In genomic region chrX:41922694-41923171, GRCh38 we compare ENCODE assay signal across 8 cellular contexts. TPM values are rescaled to one million over a fixed set of nuclear protein-coding genes. Genes with fewer than 3 reads are reported as not detected.
DNase-seq lines count a peak whose midpoint lies in the region; ATAC-seq lines count a peak whose summit lies in the region.

No MANE protein-coding gene starts in this region.

- intact Hi-C loops in left colon (cut with DNase I, micrococcal nuclease), result no loop called here

- in situ Hi-C loops in SK-MEL-5 (cut with HindIII; ENCODE audit: low pct_unique_long_range_greater_than_20kb, low sequenced_read_pairs), result no loop called here

- peak; percentile 7 for DNase-seq in activated T-cell treated with anti-CD3 and anti-CD28 coated beads for 1 hour (ENCODE audit: low read depth)
- no peak for DNase-seq in activated T-cell treated with anti-CD3 and anti-CD28 coated beads for 4 hours
- DNase-seq in SK-MEL-5 (ENCODE audit: low read depth, low spot score), result peak; percentile 6
- peak in 33 of 61 donors; percentile 0 to 61 (median 7) for DNase-seq in caudate nucleus (lab: John Stamatoyannopoulos, UW)
- DNase-seq in left colon, result peak; percentile 33 to 52
- DNase-seq in stimulated activated CD4-positive, alpha-beta T cell treated with anti-CD3 and anti-CD28 coated beads, Interleukin-4, amount 100 ng/mL, for 4 hours, result peak; percentile 3 to 7
- DNase-seq in NOMO-1 treated with DMSO at 0.1 percent for 48 hours (lab: John Stamatoyannopoulos, UW; ENCODE audit: unreplicated experiment), result no peak

- peak overlapping the region; percentile 24 for H3K27ac ChIP-seq in caudate nucleus (ENCODE audit: low read depth, low read length)

- ATAC-seq in HG03280 (IDR thresholded peaks at IDR 0.05; ENCODE audit: unreplicated experiment), result peak; percentile 19
- ATAC-seq in left colon, result no peak

RNA-seq across cellular contexts. Expression of gene CASK, which starts 0.6 kb away (rescaled TPM):
- total RNA-seq in SK-MEL-5 (2014; rRNA removed; shearing (Covaris generic)), result 10.9 and 11.4 TPM in 2 replicates
- 12.6 and 19.6 TPM in 2 replicates for polyA plus RNA-seq in SK-MEL-5 (2015; cell fraction: cytosol; rRNA removed)
- 14.3 and 21.7 TPM in 2 replicates for polyA plus RNA-seq in SK-MEL-5 (2015; cell fraction: nucleus; rRNA removed)
- 100 to 1,000 TPM in 1 of 2 donors, 10 to 100 TPM in 1; 88.3 to 112 TPM for total RNA-seq in left colon

Comparison
In these comparisons a context has a peak if more than half of its experiments do, and no peak if none do; other contexts are left out.
1. DNase-seq: peak in activated T-cell treated with anti-CD3 and anti-CD28 coated beads for 1 hour (single experiment), SK-MEL-5 (single experiment), caudate nucleus (33 of 61), left colon (2 of 2) and stimulated activated CD4-positive, alpha-beta T cell treated with anti-CD3 and anti-CD28 coated beads, Interleukin-4, amount 100 ng/mL, for 4 hours (2 of 2); none in activated T-cell treated with anti-CD3 and anti-CD28 coated beads for 4 hours (single experiment) and NOMO-1 treated with DMSO at 0.1 percent for 48 hours (single experiment).